In the genomic region with DNA sequence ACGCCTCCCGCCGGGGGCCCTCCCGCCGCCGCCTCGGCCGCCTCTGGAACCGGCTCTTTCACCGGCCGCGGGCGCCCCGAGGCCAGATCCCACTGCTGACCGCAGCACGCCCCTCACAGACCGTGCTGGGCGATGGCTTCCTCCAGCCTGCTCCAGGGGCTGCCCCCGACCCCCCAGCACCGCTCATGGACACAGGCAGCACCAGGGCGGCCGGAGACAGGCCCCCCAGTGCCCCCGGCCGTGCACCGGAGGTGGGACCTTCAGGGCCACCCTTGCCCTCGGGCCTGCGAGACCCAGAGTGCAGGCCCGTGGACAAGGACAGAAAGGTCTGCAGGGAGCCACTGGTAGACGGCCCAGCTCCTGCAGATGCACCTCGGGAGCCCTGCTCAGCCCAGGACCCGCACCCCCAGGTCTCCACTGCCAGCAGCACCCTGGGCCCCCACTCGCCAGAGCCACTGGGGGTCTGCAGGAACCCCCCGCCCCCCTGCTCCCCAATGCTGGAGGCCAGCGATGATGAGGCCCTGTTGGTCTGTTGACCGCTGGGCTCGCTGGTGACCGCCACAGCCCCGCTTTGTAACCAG, we compare ENCODE assay signal across 26 cellular contexts. TPM values are rescaled to one million over a fixed set of nuclear protein-coding genes. Genes with fewer than 3 reads are reported as not detected.
"Had no signal": no experiment of that assay in that cellular context is flagged by ENCODE, and none has a peak within 500 bp of the region (broad histone marks: within the 10 kb centered on the region; RNA-seq: fewer than 3 reads in every experiment).

No MANE protein-coding gene starts in this region.

- H3K27ac ChIP-seq: breast epithelium, Peyer's patch, RWPE1, VCaP had no signal

- H3K36me3 Mint-ChIP-seq: activated naive CD4-positive, alpha-beta T cell treated with anti-CD3 and anti-CD28 coated beads, Interleukin-2, amount 50 U/mL, for 24 hours had no signal

- H3K27me3 ChIP-seq: breast epithelium, MG63, Peyer's patch had no signal

- H3K9me3 Mint-ChIP-seq: activated naive CD4-positive, alpha-beta T cell treated with anti-CD3 and anti-CD28 coated beads, Interleukin-2, amount 50 U/mL, for 24 hours; activated T-cell treated with anti-CD3 and anti-CD28 coated beads, Interleukin-2, amount 50 U/mL, for 24 hours; activated T-helper 1 cell treated with anti-CD3 and anti-CD28 coated beads, Interleukin-12 subunit alpha, Interleukin-12 subunit beta, Interleukin-2, Interleukin-4 antibody, amounts not matched to agents 30 ng/mL and 10 ng/mL and 1 ng/mL, durations not matched to agents 14 hours and 24 hours and 36 hours had no signal

- H3K36me3 ChIP-seq: breast epithelium had no signal

- H3K27me3 Mint-ChIP-seq: activated CD4-positive, alpha-beta T cell treated with anti-CD3 and anti-CD28 coated beads for 36 hours; activated naive CD4-positive, alpha-beta T cell treated with anti-CD3 and anti-CD28 coated beads, Interleukin-2, amount 50 U/mL, for 24 hours; activated T-cell treated with anti-CD3 and anti-CD28 coated beads, Interleukin-2, amount 50 U/mL, for 24 hours had no signal

- ATAC-seq: activated CD4-positive, alpha-beta T cell treated with anti-CD3 and anti-CD28 coated beads for 36 hours; activated CD8-positive, alpha-beta T cell treated with anti-CD3 and anti-CD28 coated beads, Interleukin-2, amount 10 ng/mL, durations not matched to agents 7 days and 5 days had no signal

- H3K4me1 Mint-ChIP-seq: activated CD4-positive, alpha-beta T cell treated with anti-CD3 and anti-CD28 coated beads for 36 hours; activated naive CD4-positive, alpha-beta T cell treated with anti-CD3 and anti-CD28 coated beads, Interleukin-2, amount 50 U/mL, for 24 hours had no signal

- H3K4me3 ChIP-seq: breast epithelium, MG63, Peyer's patch had no signal

- H3K4me3 Mint-ChIP-seq: activated CD4-positive, alpha-beta T cell treated with anti-CD3 and anti-CD28 coated beads for 36 hours; activated CD8-positive, alpha-beta T cell treated with anti-CD3 and anti-CD28 coated beads, Interleukin-2, amount 10 ng/mL, durations not matched to agents 7 days and 5 days; activated naive CD4-positive, alpha-beta T cell treated with anti-CD3 and anti-CD28 coated beads, Interleukin-2, amount 50 U/mL, for 24 hours; activated T-cell treated with anti-CD3 and anti-CD28 coated beads, Interleukin-2, amount 50 U/mL, for 24 hours; activated T-helper 1 cell treated with anti-CD3 and anti-CD28 coated beads, Interleukin-12 subunit alpha, Interleukin-12 subunit beta, Interleukin-2, Interleukin-4 antibody, amounts not matched to agents 30 ng/mL and 10 ng/mL and 1 ng/mL, durations not matched to agents 14 hours and 24 hours and 36 hours had no signal

- DNase-seq: activated CD4-positive, alpha-beta T cell treated with anti-CD3 and anti-CD28 coated beads for 36 hours; activated CD4-positive, alpha-beta T cell treated with anti-CD3 and anti-CD28 coated beads, Interleukin-2, amount 50 U/mL, for 1 hour; activated CD4-positive, CD25-positive, alpha-beta regulatory T cell; activated CD8-positive, alpha-beta memory T cell treated with anti-CD3 and anti-CD28 coated beads, Interleukin-2, amount 50 U/mL, for 48 hours; activated CD8-positive, alpha-beta T cell treated with anti-CD3 and anti-CD28 coated beads, Interleukin-2, amount 10 ng/mL, durations not matched to agents 7 days and 5 days; activated effector memory CD4-positive, alpha-beta T cell treated with Interleukin-2 at 50 U/mL for 16 hours; activated naive CD4-positive, alpha-beta T cell; activated T-cell treated with anti-CD3 and anti-CD28 coated beads, Interleukin-2, amount 50 U/mL, for 24 hours; aorta; central memory CD4-positive, alpha-beta T cell; MG63; NCI-H1105; NCI-H1436; NCI-H1694 treated with DMSO at 0.1 percent for 48 hours; NCI-H2029 treated with DMSO at 0.1 percent for 48 hours; NCI-H446; NCI-H524; Peyer's patch; SHP77; T-helper 1 cell had no signal

- H3K4me1 ChIP-seq: breast epithelium, Peyer's patch had no signal

- H3K27ac Mint-ChIP-seq: activated CD4-positive, alpha-beta T cell treated with anti-CD3 and anti-CD28 coated beads for 36 hours; activated CD8-positive, alpha-beta T cell treated with anti-CD3 and anti-CD28 coated beads, Interleukin-2, amount 10 ng/mL, durations not matched to agents 7 days and 5 days; activated naive CD4-positive, alpha-beta T cell treated with anti-CD3 and anti-CD28 coated beads, Interleukin-2, amount 50 U/mL, for 24 hours; activated T-cell treated with anti-CD3 and anti-CD28 coated beads, Interleukin-2, amount 50 U/mL, for 24 hours; activated T-helper 1 cell treated with anti-CD3 and anti-CD28 coated beads, Interleukin-12 subunit alpha, Interleukin-12 subunit beta, Interleukin-2, Interleukin-4 antibody, amounts not matched to agents 30 ng/mL and 10 ng/mL and 1 ng/mL, durations not matched to agents 14 hours and 24 hours and 36 hours had no signal

- H3K9me3 ChIP-seq: breast epithelium, MG63, Peyer's patch had no signal

RNA-seq across cellular contexts. Expression of gene LRP3, which starts 13.0 kb away (rescaled TPM):
- total RNA-seq: activated CD8-positive, alpha-beta T cell treated with anti-CD3 and anti-CD28 coated beads, Interleukin-2, amount 10 ng/mL, durations not matched to agents 7 days and 5 days had no signal

RNA-seq across cellular contexts. Expression of gene SLC7A10, which starts 18.5 kb away (rescaled TPM):
- total RNA-seq: activated CD4-positive, alpha-beta T cell treated with anti-CD3 and anti-CD28 coated beads for 36 hours; activated CD8-positive, alpha-beta T cell treated with anti-CD3 and anti-CD28 coated beads, Interleukin-2, amount 10 ng/mL, durations not matched to agents 7 days and 5 days; activated T-helper 1 cell treated with anti-CD3 and anti-CD28 coated beads, Interleukin-12 subunit alpha, Interleukin-12 subunit beta, Interleukin-2, Interleukin-4 antibody, amounts not matched to agents 30 ng/mL and 10 ng/mL and 1 ng/mL, durations not matched to agents 14 hours and 24 hours and 36 hours; Peyer's patch; T-helper 2 cell treated with Interferon-gamma antibody and Interleukin-4, amounts not matched to agents 100 ng/mL and 5 ng/mL, for 36 hours had no signal
- polyA plus RNA-seq: aorta had no signal
